31 cellular contexts compared by ENCODE assay signal in the genomic region with DNA sequence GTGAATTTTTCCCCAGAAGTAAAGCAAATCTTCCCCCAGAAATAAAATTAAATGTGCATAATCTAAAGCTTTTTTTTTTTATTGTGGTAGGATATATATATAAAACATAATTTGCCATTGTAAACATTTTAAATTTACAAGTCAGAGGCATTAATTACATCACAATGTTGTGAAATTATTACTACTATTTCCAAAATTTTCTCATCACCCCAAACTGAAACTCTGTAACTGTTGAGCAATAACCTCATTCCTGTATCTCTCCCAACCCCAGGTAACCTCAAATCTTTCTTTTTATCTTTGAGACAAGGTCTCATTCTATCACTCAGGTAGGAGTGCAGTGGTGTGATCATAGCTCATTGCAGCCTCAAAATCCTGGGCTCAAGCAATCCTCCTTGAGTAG.
"Had no signal": no experiment of that assay in that cellular context is flagged by ENCODE, and none has a peak within 500 bp of the region (broad histone marks: within the 10 kb centered on the region; RNA-seq: fewer than 3 reads in every experiment).

No MANE protein-coding gene starts in this region.

- H3K27ac Mint-ChIP-seq: activated CD4-positive, alpha-beta memory T cell treated with anti-CD3 and anti-CD28 coated beads for 36 hours; activated CD4-positive, alpha-beta T cell treated with anti-CD3 and anti-CD28 coated beads for 36 hours; activated CD4-positive, alpha-beta T cell treated with anti-CD3 and anti-CD28 coated beads, Interleukin-2, amount 10 ng/mL, durations not matched to agents 24 days and 14 days; activated CD8-positive, alpha-beta memory T cell treated with anti-CD3 and anti-CD28 coated beads, Interleukin-2, amount 10 ng/mL, durations not matched to agents 7 days and 5 days; activated CD8-positive, alpha-beta T cell treated with anti-CD3 and anti-CD28 coated beads, Interleukin-2, amount 10 ng/mL, durations not matched to agents 7 days and 5 days; activated naive CD4-positive, alpha-beta T cell treated with anti-CD3 and anti-CD28 coated beads for 36 hours; activated naive CD4-positive, alpha-beta T cell treated with anti-CD3 and anti-CD28 coated beads, Interleukin-2, amount 50 U/mL, for 24 hours; activated naive CD8-positive, alpha-beta T cell treated with anti-CD3 and anti-CD28 coated beads for 36 hours; activated naive CD8-positive, alpha-beta T cell treated with anti-CD3 and anti-CD28 coated beads, Interleukin-2, amount 50 U/mL, for 24 hours; activated T-helper 1 cell treated with anti-CD3 and anti-CD28 coated beads, Interleukin-12 subunit alpha, Interleukin-12 subunit beta, Interleukin-2, Interleukin-4 antibody, amounts not matched to agents 30 ng/mL and 10 ng/mL and 1 ng/mL, durations not matched to agents 14 hours and 24 hours and 36 hours; activated T-helper 2 cell treated with anti-CD3 and anti-CD28 coated beads, Interferon-gamma antibody, Interleukin-2, Interleukin-4, amounts not matched to agents 10 μg/mL and 5 μg/mL and 100 μg/mL, durations not matched to agents 14 hours and 24 hours and 36 hours; effector memory CD8-positive, alpha-beta T cell had no signal

- DNase-seq: activated CD4-positive, alpha-beta memory T cell treated with anti-CD3 and anti-CD28 coated beads for 36 hours; activated CD4-positive, alpha-beta T cell treated with anti-CD3 and anti-CD28 coated beads for 36 hours; activated CD4-positive, alpha-beta T cell treated with anti-CD3 and anti-CD28 coated beads, Interleukin-2, amount 10 ng/mL, durations not matched to agents 24 days and 14 days; activated CD4-positive, CD25-positive, alpha-beta regulatory T cell; activated CD4-positive, CD25-positive, alpha-beta regulatory T cell treated with anti-CD3 and anti-CD28 coated beads, Interleukin-2, amount 50 U/mL, for 72 hours; activated CD8-positive, alpha-beta memory T cell treated with anti-CD3 and anti-CD28 coated beads, Interleukin-2, amount 10 ng/mL, durations not matched to agents 7 days and 5 days; activated CD8-positive, alpha-beta memory T cell treated with anti-CD3 and anti-CD28 coated beads, Interleukin-2, amount 50 U/mL, for 4 hours; activated CD8-positive, alpha-beta T cell treated with anti-CD3 and anti-CD28 coated beads, Interleukin-2, amount 10 ng/mL, durations not matched to agents 7 days and 5 days; activated effector memory CD4-positive, alpha-beta T cell treated with anti-CD3 and anti-CD28 coated beads, Interleukin-2, amount 50 U/mL, for 16 hours; activated naive CD4-positive, alpha-beta T cell treated with anti-CD3 and anti-CD28 coated beads for 36 hours; activated naive CD8-positive, alpha-beta T cell treated with anti-CD3 and anti-CD28 coated beads for 36 hours; activated naive CD8-positive, alpha-beta T cell treated with anti-CD3 and anti-CD28 coated beads, Interleukin-2, amount 50 U/mL, for 24 hours; activated T-cell treated with anti-CD3 and anti-CD28 coated beads, Interleukin-2, amount 50 U/mL, for 1 hour; activated T-cell treated with anti-CD3 and anti-CD28 coated beads, Interleukin-2, amount 50 U/mL, for 48 hours; adrenal gland; amygdala; aorta; body of pancreas; caudate nucleus; cortex of kidney; dermis blood vessel endothelial cell; effector CD4-positive, alpha-beta T cell; effector memory CD8-positive, alpha-beta T cell; foreskin fibroblast; glutamatergic neuron; heart left ventricle; T-helper 2 cell had no signal

- H3K27me3 ChIP-seq: adrenal gland, body of pancreas, heart left ventricle had no signal

- H3K27me3 Mint-ChIP-seq: activated CD4-positive, alpha-beta memory T cell treated with anti-CD3 and anti-CD28 coated beads for 36 hours; activated CD4-positive, alpha-beta T cell treated with anti-CD3 and anti-CD28 coated beads for 36 hours; activated CD4-positive, alpha-beta T cell treated with anti-CD3 and anti-CD28 coated beads, Interleukin-2, amount 10 ng/mL, durations not matched to agents 24 days and 14 days; activated CD8-positive, alpha-beta memory T cell treated with anti-CD3 and anti-CD28 coated beads, Interleukin-2, amount 10 ng/mL, durations not matched to agents 7 days and 5 days; activated naive CD4-positive, alpha-beta T cell treated with anti-CD3 and anti-CD28 coated beads, Interleukin-2, amount 50 U/mL, for 24 hours; activated naive CD8-positive, alpha-beta T cell treated with anti-CD3 and anti-CD28 coated beads for 36 hours; activated naive CD8-positive, alpha-beta T cell treated with anti-CD3 and anti-CD28 coated beads, Interleukin-2, amount 50 U/mL, for 24 hours; effector memory CD8-positive, alpha-beta T cell had no signal

- ATAC-seq: activated CD4-positive, alpha-beta T cell treated with anti-CD3 and anti-CD28 coated beads for 36 hours; activated CD8-positive, alpha-beta memory T cell treated with anti-CD3 and anti-CD28 coated beads, Interleukin-2, amount 10 ng/mL, durations not matched to agents 7 days and 5 days; activated CD8-positive, alpha-beta T cell treated with anti-CD3 and anti-CD28 coated beads, Interleukin-2, amount 10 ng/mL, durations not matched to agents 7 days and 5 days; activated naive CD8-positive, alpha-beta T cell treated with anti-CD3 and anti-CD28 coated beads, Interleukin-2, amount 50 U/mL, for 24 hours; body of pancreas; effector memory CD8-positive, alpha-beta T cell; esophagus mucosa; heart left ventricle had no signal

- H3K4me3 ChIP-seq: adrenal gland, body of pancreas, heart left ventricle had no signal

- H3K27ac ChIP-seq: adrenal gland, body of pancreas, heart left ventricle had no signal

- H3K9me3 ChIP-seq: body of pancreas had no signal

- H3K4me3 Mint-ChIP-seq: activated CD4-positive, alpha-beta memory T cell treated with anti-CD3 and anti-CD28 coated beads for 36 hours; activated CD4-positive, alpha-beta T cell treated with anti-CD3 and anti-CD28 coated beads for 36 hours; activated CD4-positive, alpha-beta T cell treated with anti-CD3 and anti-CD28 coated beads, Interleukin-2, amount 10 ng/mL, durations not matched to agents 24 days and 14 days; activated CD8-positive, alpha-beta memory T cell treated with anti-CD3 and anti-CD28 coated beads, Interleukin-2, amount 10 ng/mL, durations not matched to agents 7 days and 5 days; activated CD8-positive, alpha-beta T cell treated with anti-CD3 and anti-CD28 coated beads, Interleukin-2, amount 10 ng/mL, durations not matched to agents 7 days and 5 days; activated naive CD4-positive, alpha-beta T cell treated with anti-CD3 and anti-CD28 coated beads for 36 hours; activated naive CD4-positive, alpha-beta T cell treated with anti-CD3 and anti-CD28 coated beads, Interleukin-2, amount 50 U/mL, for 24 hours; activated naive CD8-positive, alpha-beta T cell treated with anti-CD3 and anti-CD28 coated beads for 36 hours; activated naive CD8-positive, alpha-beta T cell treated with anti-CD3 and anti-CD28 coated beads, Interleukin-2, amount 50 U/mL, for 24 hours; activated T-helper 1 cell treated with anti-CD3 and anti-CD28 coated beads, Interleukin-12 subunit alpha, Interleukin-12 subunit beta, Interleukin-2, Interleukin-4 antibody, amounts not matched to agents 30 ng/mL and 10 ng/mL and 1 ng/mL, durations not matched to agents 14 hours and 24 hours and 36 hours; effector memory CD8-positive, alpha-beta T cell had no signal

- H3K4me1 ChIP-seq: adrenal gland, body of pancreas, heart left ventricle had no signal
